In genomic region chr11:65258988-65259387, GRCh38 we compare ENCODE assay signal across 22 cellular contexts. TPM values are rescaled to one million over a fixed set of nuclear protein-coding genes. Genes with fewer than 3 reads are reported as not detected.
"Had no signal": no experiment of that assay in that cellular context is flagged by ENCODE, and none has a peak within 500 bp of the region (broad histone marks: within the 10 kb centered on the region; RNA-seq: fewer than 3 reads in every experiment).

No MANE protein-coding gene starts in this region.

- H3K36me3 Mint-ChIP-seq: activated naive CD8-positive, alpha-beta T cell; immature natural killer cell had no signal

- ATAC-seq: activated CD4-positive, alpha-beta T cell treated with anti-CD3 and anti-CD28 coated beads for 36 hours; activated T-helper 17 cell treated with anti-CD3 and anti-CD28 coated beads, Interleukin-2, amount 50 U/mL, for 72 hours; esophagus mucosa; left lobe of liver; lower lobe of right lung; sciatic nerve; stimulated activated naive B cell treated with anti-CD40 and anti-IgM and Interleukin-4, amounts not matched to agents 10 μg/mL and 1 μg/mL and 100 μg/mL, for 72 hours had no signal

- DNase-seq: activated B cell treated with CpG ODN at 0.5 μM for 24 hours; activated CD4-positive, alpha-beta memory T cell treated with anti-CD3 and anti-CD28 coated beads for 36 hours; activated CD4-positive, alpha-beta T cell treated with anti-CD3 and anti-CD28 coated beads for 36 hours; adrenal gland; central memory CD4-positive, alpha-beta T cell; effector memory CD4-positive, alpha-beta T cell; foreskin melanocyte; immature natural killer cell; lower lobe of right lung; occipital lobe; posterior cingulate gyrus; stimulated activated CD4-positive, alpha-beta T cell treated with anti-CD3 and anti-CD28 coated beads, Interleukin-2, amount 100 ng/mL, for 48 hours; stimulated activated CD8-positive, alpha-beta memory T cell treated with anti-CD3 and anti-CD28 coated beads, Interleukin-4, amount 100 ng/mL, for 48 hours; stimulated activated naive B cell treated with anti-CD40 and anti-IgM and Interleukin-4, amounts not matched to agents 10 μg/mL and 1 μg/mL and 100 μg/mL, for 72 hours; trophoblast cell; uterus had no signal

- H3K27ac Mint-ChIP-seq: activated B cell treated with CpG ODN at 0.5 μM for 24 hours; activated CD4-positive, alpha-beta memory T cell treated with anti-CD3 and anti-CD28 coated beads for 36 hours; activated CD4-positive, alpha-beta T cell treated with anti-CD3 and anti-CD28 coated beads for 36 hours; activated T-helper 17 cell treated with anti-CD3 and anti-CD28 coated beads, Interleukin-2, amount 50 U/mL, for 72 hours; stimulated activated naive B cell treated with anti-CD40 and anti-IgM and Interleukin-4, amounts not matched to agents 10 μg/mL and 1 μg/mL and 100 μg/mL, for 72 hours; T-helper 1 cell treated with Interleukin-12 subunit alpha and Interleukin-12 subunit beta and Interleukin-4 antibody, amounts not matched to agents 30 μg/mL and 1 μg/mL, for 36 hours had no signal

- H3K9me3 ChIP-seq: adrenal gland, lower lobe of right lung, uterus had no signal

- H3K27me3 ChIP-seq: adrenal gland, uterus had no signal

- H3K36me3 ChIP-seq: adrenal gland, lower lobe of right lung, uterus had no signal

- H3K27me3 Mint-ChIP-seq: activated CD4-positive, alpha-beta memory T cell treated with anti-CD3 and anti-CD28 coated beads for 36 hours; activated CD4-positive, alpha-beta T cell treated with anti-CD3 and anti-CD28 coated beads for 36 hours; activated naive CD8-positive, alpha-beta T cell; activated T-helper 17 cell treated with anti-CD3 and anti-CD28 coated beads, Interleukin-2, amount 50 U/mL, for 72 hours had no signal

- H3K4me3 Mint-ChIP-seq: activated B cell treated with CpG ODN at 0.5 μM for 24 hours; activated CD4-positive, alpha-beta memory T cell treated with anti-CD3 and anti-CD28 coated beads for 36 hours; activated CD4-positive, alpha-beta T cell treated with anti-CD3 and anti-CD28 coated beads for 36 hours; activated naive CD8-positive, alpha-beta T cell; activated T-helper 17 cell treated with anti-CD3 and anti-CD28 coated beads, Interleukin-2, amount 50 U/mL, for 72 hours; stimulated activated naive B cell treated with anti-CD40 and anti-IgM and Interleukin-4, amounts not matched to agents 10 μg/mL and 1 μg/mL and 100 μg/mL, for 72 hours; T-helper 1 cell treated with Interleukin-12 subunit alpha and Interleukin-12 subunit beta and Interleukin-4 antibody, amounts not matched to agents 30 μg/mL and 1 μg/mL, for 36 hours had no signal

- H3K4me3 ChIP-seq: adrenal gland, lower lobe of right lung, uterus had no signal

- H3K9me3 Mint-ChIP-seq: activated B cell treated with CpG ODN at 0.5 μM for 24 hours; activated CD4-positive, alpha-beta memory T cell treated with anti-CD3 and anti-CD28 coated beads for 36 hours; activated T-helper 17 cell treated with anti-CD3 and anti-CD28 coated beads, Interleukin-2, amount 50 U/mL, for 72 hours; immature natural killer cell; stimulated activated naive B cell treated with anti-CD40 and anti-IgM and Interleukin-4, amounts not matched to agents 10 μg/mL and 1 μg/mL and 100 μg/mL, for 72 hours; T-helper 1 cell treated with Interleukin-12 subunit alpha and Interleukin-12 subunit beta and Interleukin-4 antibody, amounts not matched to agents 30 μg/mL and 1 μg/mL, for 36 hours had no signal

- H3K27ac ChIP-seq: adrenal gland, lower lobe of right lung, uterus had no signal

RNA-seq across cellular contexts. Expression of gene CDC42EP2, which starts 55.7 kb away (rescaled TPM):
- polyA plus RNA-seq: immature natural killer cell had no signal
